16 cellular contexts compared by ENCODE assay signal in genomic region chr3:52679139-52679538, GRCh38. TPM values are rescaled to one million over a fixed set of nuclear protein-coding genes. Genes with fewer than 3 reads are reported as not detected.
DNase-seq lines count a peak whose midpoint lies in the region; ATAC-seq and TF ChIP-seq lines count a peak whose summit lies in the region.
"Had no signal": no experiment of that assay in that cellular context is flagged by ENCODE, and none has a peak within 500 bp of the region (broad histone marks: within the 10 kb centered on the region; RNA-seq: fewer than 3 reads in every experiment).

No MANE protein-coding gene starts in this region.

- peaks cover 45% of the 10 kb centered on the region for H3K36me3 ChIP-seq in SK-N-MC (ENCODE audit: insufficient read depth, low read length)

- no peak for DNase-seq in activated CD4-positive, alpha-beta T cell treated with anti-CD3 and anti-CD28 coated beads for 36 hours
- DNase-seq in activated CD4-positive, alpha-beta T cell treated with anti-CD3 and anti-CD28 coated beads, Interleukin-2, amount 50 U/mL, for 1 hour, result no peak
- no peak for DNase-seq in SK-N-MC (ENCODE audit: low read depth, low spot score)
- DNase-seq in endothelial cell (ENCODE audit: low spot score), result no peak
- no peak for DNase-seq in stimulated activated effector memory CD8-positive, alpha-beta T cell treated with anti-CD3 and anti-CD28 coated beads, Interleukin-12 subunit alpha, Interleukin-12 subunit beta, amount 100 ng/mL, for 72 hours (ENCODE audit: low spot score in 2 of 2)
- no peak for DNase-seq in naive thymus-derived CD8-positive, alpha-beta T cell
- no peak for DNase-seq in NCI-H1048 (lab: John Stamatoyannopoulos, UW)
- no peak for DNase-seq in GM20000 (ENCODE audit: low spot score)
- DNase-seq: activated CD4-positive, CD25-positive, alpha-beta regulatory T cell treated with anti-CD3 and anti-CD28 coated beads, Interleukin-2, amount 50 U/mL, for 72 hours; sigmoid colon; stimulated activated CD4-positive, alpha-beta T cell treated with anti-CD3 and anti-CD28 coated beads, Interleukin-4, amount 100 ng/mL, for 1 hour; stimulated activated naive B cell treated with anti-CD40 and anti-IgM and Interleukin-4, amounts not matched to agents 10 μg/mL and 1 μg/mL and 100 μg/mL, for 72 hours; SW 1271 had no signal

- H3K4me3 ChIP-seq in SK-N-MC, result no peak overlapping the region
- H3K4me3 ChIP-seq: cardiac muscle cell, lung, sigmoid colon had no signal

- no peaks in the 10 kb centered on the region for H3K9me3 ChIP-seq in SK-N-MC (ENCODE audit: low read depth, low read length)
- H3K9me3 ChIP-seq: sigmoid colon had no signal

- POLR2A ChIA-PET in activated CD4-positive, alpha-beta T cell treated with anti-CD3 and anti-CD28 coated beads for 36 hours (lab: Charles Lee), result no interaction called here
- POLR2A ChIA-PET in naive thymus-derived CD8-positive, alpha-beta T cell (lab: Charles Lee), result no interaction called here

- H3K27ac Mint-ChIP-seq in activated CD4-positive, alpha-beta T cell treated with anti-CD3 and anti-CD28 coated beads for 36 hours, result peak overlapping the region; percentile 76
- peak overlapping the region; percentile 65 for H3K27ac Mint-ChIP-seq in endothelial cell (ENCODE audit: unreplicated experiment)
- H3K27ac Mint-ChIP-seq in stimulated activated effector memory CD8-positive, alpha-beta T cell treated with anti-CD3 and anti-CD28 coated beads, Interleukin-12 subunit alpha, Interleukin-12 subunit beta, amount 100 ng/mL, for 72 hours, result peak overlapping the region; percentile 85
- H3K27ac Mint-ChIP-seq in naive thymus-derived CD8-positive, alpha-beta T cell, result peak overlapping the region in 3 of 10 donors; percentile 34 to 74 (median 37)
- H3K27ac Mint-ChIP-seq: stimulated activated naive B cell treated with anti-CD40 and anti-IgM and Interleukin-4, amounts not matched to agents 10 μg/mL and 1 μg/mL and 100 μg/mL, for 72 hours had no signal

- no peak overlapping the region for H3K4me3 Mint-ChIP-seq in activated CD4-positive, alpha-beta T cell treated with anti-CD3 and anti-CD28 coated beads for 36 hours
- H3K4me3 Mint-ChIP-seq in endothelial cell (ENCODE audit: unreplicated experiment), result peak overlapping the region; percentile 56
- H3K4me3 Mint-ChIP-seq in stimulated activated effector memory CD8-positive, alpha-beta T cell treated with anti-CD3 and anti-CD28 coated beads, Interleukin-12 subunit alpha, Interleukin-12 subunit beta, amount 100 ng/mL, for 72 hours, result no peak overlapping the region
- no peak overlapping the region for H3K4me3 Mint-ChIP-seq in naive thymus-derived CD8-positive, alpha-beta T cell
- H3K4me3 Mint-ChIP-seq: stimulated activated naive B cell treated with anti-CD40 and anti-IgM and Interleukin-4, amounts not matched to agents 10 μg/mL and 1 μg/mL and 100 μg/mL, for 72 hours had no signal

- no peak for TF ChIP-seq CTCF in endothelial cell (IDR thresholded peaks at IDR 0.05; ENCODE audit: unreplicated experiment)
- no peak for TF ChIP-seq CTCF in GM20000 (IDR thresholded peaks at IDR 0.05; ENCODE audit: extremely low read depth, missing control alignments)

- intact Hi-C loops in activated CD4-positive, alpha-beta T cell treated with anti-CD3 and anti-CD28 coated beads for 36 hours (cut with DNase I, micrococcal nuclease), result no loop called here

- H3K27me3 Mint-ChIP-seq in activated CD4-positive, alpha-beta T cell treated with anti-CD3 and anti-CD28 coated beads for 36 hours, result no peaks in the 10 kb centered on the region
- H3K27me3 Mint-ChIP-seq in endothelial cell (ENCODE audit: unreplicated experiment), result no peaks in the 10 kb centered on the region
- no peaks in the 10 kb centered on the region for H3K27me3 Mint-ChIP-seq in naive thymus-derived CD8-positive, alpha-beta T cell
- H3K27me3 Mint-ChIP-seq: stimulated activated naive B cell treated with anti-CD40 and anti-IgM and Interleukin-4, amounts not matched to agents 10 μg/mL and 1 μg/mL and 100 μg/mL, for 72 hours had no signal

- no peak for ATAC-seq in activated CD4-positive, alpha-beta T cell treated with anti-CD3 and anti-CD28 coated beads for 36 hours
- no peak for ATAC-seq in stimulated activated effector memory CD8-positive, alpha-beta T cell treated with anti-CD3 and anti-CD28 coated beads, Interleukin-12 subunit alpha, Interleukin-12 subunit beta, amount 100 ng/mL, for 72 hours
- no peak for ATAC-seq in naive thymus-derived CD8-positive, alpha-beta T cell
- ATAC-seq: stimulated activated naive B cell treated with anti-CD40 and anti-IgM and Interleukin-4, amounts not matched to agents 10 μg/mL and 1 μg/mL and 100 μg/mL, for 72 hours had no signal

- H3K27ac ChIP-seq in SK-N-MC, result peak overlapping the region; percentile 94
- H3K27ac ChIP-seq: cardiac muscle cell, sigmoid colon had no signal

- peak overlapping the region; percentile 59 for H3K9ac ChIP-seq in SK-N-MC (ENCODE audit: insufficient read length)

- CTCF ChIA-PET in activated CD4-positive, alpha-beta T cell treated with anti-CD3 and anti-CD28 coated beads for 36 hours (lab: Charles Lee), result interaction anchor here (0.8 to 1.0 kb wide), 2 partner anchors 12 to 135 kb away, joined by 3 read pairs; no protein-coding TSS in a partner anchor

- peaks cover 51% of the 10 kb centered on the region for H3K4me1 Mint-ChIP-seq in activated CD4-positive, alpha-beta T cell treated with anti-CD3 and anti-CD28 coated beads for 36 hours
- peaks cover 12% of the 10 kb centered on the region for H3K4me1 Mint-ChIP-seq in endothelial cell (ENCODE audit: unreplicated experiment)
- peaks cover 53% of the 10 kb centered on the region for H3K4me1 Mint-ChIP-seq in stimulated activated effector memory CD8-positive, alpha-beta T cell treated with anti-CD3 and anti-CD28 coated beads, Interleukin-12 subunit alpha, Interleukin-12 subunit beta, amount 100 ng/mL, for 72 hours
- peaks cover 18 to 47% (median 43%) of the 10 kb centered on the region in 4 donors for H3K4me1 Mint-ChIP-seq in naive thymus-derived CD8-positive, alpha-beta T cell

- H3K9me3 Mint-ChIP-seq in activated CD4-positive, alpha-beta T cell treated with anti-CD3 and anti-CD28 coated beads for 36 hours (ENCODE audit: low read depth), result no peaks in the 10 kb centered on the region
- no peaks in the 10 kb centered on the region for H3K9me3 Mint-ChIP-seq in endothelial cell (ENCODE audit: unreplicated experiment)
- H3K9me3 Mint-ChIP-seq in stimulated activated effector memory CD8-positive, alpha-beta T cell treated with anti-CD3 and anti-CD28 coated beads, Interleukin-12 subunit alpha, Interleukin-12 subunit beta, amount 100 ng/mL, for 72 hours, result no peaks in the 10 kb centered on the region
- no peaks in the 10 kb centered on the region for H3K9me3 Mint-ChIP-seq in naive thymus-derived CD8-positive, alpha-beta T cell
- H3K9me3 Mint-ChIP-seq: activated T-helper 2 cell treated with anti-CD3 and anti-CD28 coated beads, Interferon-gamma antibody, Interleukin-2, Interleukin-4, amounts not matched to agents 10 μg/mL and 5 μg/mL and 100 μg/mL, durations not matched to agents 14 hours and 24 hours and 36 hours; stimulated activated naive B cell treated with anti-CD40 and anti-IgM and Interleukin-4, amounts not matched to agents 10 μg/mL and 1 μg/mL and 100 μg/mL, for 72 hours had no signal

- peaks cover 51% of the 10 kb centered on the region for H3K36me3 Mint-ChIP-seq in activated CD4-positive, alpha-beta T cell treated with anti-CD3 and anti-CD28 coated beads for 36 hours (ENCODE audit: low read depth)
- peaks cover 29% of the 10 kb centered on the region for H3K36me3 Mint-ChIP-seq in endothelial cell (ENCODE audit: low read depth, unreplicated experiment)
- peaks cover 91% of the 10 kb centered on the region for H3K36me3 Mint-ChIP-seq in stimulated activated effector memory CD8-positive, alpha-beta T cell treated with anti-CD3 and anti-CD28 coated beads, Interleukin-12 subunit alpha, Interleukin-12 subunit beta, amount 100 ng/mL, for 72 hours
- H3K36me3 Mint-ChIP-seq in naive thymus-derived CD8-positive, alpha-beta T cell, result peaks cover 5 to 74% (median 16%) of the 10 kb centered on the region in 3 donors

RNA-seq across cellular contexts. Expression of gene PBRM1, which starts 6.6 kb away (rescaled TPM):
- total RNA-seq in activated CD4-positive, alpha-beta T cell treated with anti-CD3 and anti-CD28 coated beads for 36 hours, result 10 to 100 TPM; 57.6 to 59.8 TPM
- total RNA-seq in endothelial cell (ENCODE audit: unreplicated experiment), result 68.7 TPM
- total RNA-seq in naive thymus-derived CD8-positive, alpha-beta T cell, result 10 to 100 TPM; 66.0 to 72.9 TPM
- 10 to 100 TPM; 71.8 to 81.4 (median 80.5) TPM for polyA plus RNA-seq in naive thymus-derived CD8-positive, alpha-beta T cell

RNA-seq across cellular contexts. Expression of gene GNL3, which starts 6.7 kb away (rescaled TPM):
- total RNA-seq in activated CD4-positive, alpha-beta T cell treated with anti-CD3 and anti-CD28 coated beads for 36 hours, result 100 to 1,000 TPM; 206 to 218 TPM
- total RNA-seq in endothelial cell (ENCODE audit: unreplicated experiment), result 50.0 TPM
- total RNA-seq in naive thymus-derived CD8-positive, alpha-beta T cell, result 100 to 1,000 TPM; 107 to 109 TPM
- 10 to 100 TPM; 41.8 to 77.5 (median 73.2) TPM for polyA plus RNA-seq in naive thymus-derived CD8-positive, alpha-beta T cell

RNA-seq across cellular contexts. Expression of gene GLT8D1, which starts 26.5 kb away (rescaled TPM):
- total RNA-seq in activated CD4-positive, alpha-beta T cell treated with anti-CD3 and anti-CD28 coated beads for 36 hours, result 10 to 100 TPM; 35.2 to 38.0 TPM
- total RNA-seq in endothelial cell (ENCODE audit: unreplicated experiment), result 54.7 TPM
- 10 to 100 TPM; 39.2 to 41.0 TPM for total RNA-seq in naive thymus-derived CD8-positive, alpha-beta T cell
- polyA plus RNA-seq in naive thymus-derived CD8-positive, alpha-beta T cell, result 10 to 100 TPM; 54.8 to 67.4 (median 58.3) TPM

RNA-seq across cellular contexts. Expression of gene SPCS1, which starts 26.8 kb away (rescaled TPM):
- total RNA-seq in activated CD4-positive, alpha-beta T cell treated with anti-CD3 and anti-CD28 coated beads for 36 hours, result 100 to 1,000 TPM; 111 to 120 TPM
- 83.9 TPM for total RNA-seq in endothelial cell (ENCODE audit: unreplicated experiment)
- total RNA-seq in naive thymus-derived CD8-positive, alpha-beta T cell, result 10 to 100 TPM; 80.1 to 89.9 TPM
- 100 to 1,000 TPM; 340 to 369 (median 348) TPM for polyA plus RNA-seq in naive thymus-derived CD8-positive, alpha-beta T cell
